Comparison of ENCODE assay signal across 10 cellular contexts in the genomic region with DNA sequence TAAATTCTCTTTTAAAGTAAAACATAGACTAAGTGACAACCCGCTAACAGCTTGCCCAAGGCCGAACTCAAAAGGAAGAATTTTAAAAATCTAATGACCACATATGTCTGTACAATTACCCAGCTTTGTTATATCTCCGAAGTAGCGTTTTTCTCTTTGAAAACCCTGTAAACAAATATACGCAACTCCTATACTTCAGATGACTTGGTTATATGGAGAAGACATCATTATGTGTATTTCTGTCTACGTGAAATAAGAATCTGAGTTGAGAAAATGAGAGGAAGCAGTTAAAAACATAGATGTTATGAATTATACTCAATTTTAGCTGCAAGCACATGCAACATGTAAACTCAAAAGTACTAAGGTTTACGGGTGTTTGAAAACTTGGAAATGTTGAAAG. TPM values are rescaled to one million over a fixed set of nuclear protein-coding genes. Genes with fewer than 3 reads are reported as not detected.
DNase-seq lines count a peak whose midpoint lies in the region; ATAC-seq, FAIRE-seq and TF ChIP-seq lines count a peak whose summit lies in the region.
"Had no signal": no experiment of that assay in that cellular context is flagged by ENCODE, and none has a peak within 500 bp of the region (broad histone marks: within the 10 kb centered on the region; RNA-seq: fewer than 3 reads in every experiment).

No MANE protein-coding gene starts in this region.

- no peak overlapping the region for H3K14ac ChIP-seq in H1 (ENCODE audit: insufficient read length)

- H3K18ac ChIP-seq in H1 (ENCODE audit: extremely low read depth, low read length): no peak overlapping the region

- no peaks in the 10 kb centered on the region for H3K9me3 ChIP-seq in H1 (ENCODE audit: insufficient read depth in 2 of 2, low read depth in 1 of 2, low read length in 1 of 2)
- no peaks in the 10 kb centered on the region for H3K9me3 ChIP-seq in naive thymus-derived CD4-positive, alpha-beta T cell (ENCODE audit: control insufficient read depth in 2 of 3, low read length in 3 of 3)

- peak overlapping the region; percentile 83 for H3K4me3 Mint-ChIP-seq in natural killer cell
- H3K4me3 Mint-ChIP-seq in natural killer cell treated with Interleukin-12 subunit alpha and Interleukin-12 subunit beta and Interleukin-15 and Interleukin-18, amount 100 ng/mL, for 72 hours: no peak overlapping the region
- H3K4me3 Mint-ChIP-seq in naive thymus-derived CD4-positive, alpha-beta T cell: peak overlapping the region in 7 of 10 donors; percentile 15 to 85 (median 67)

- peak overlapping the region; percentile 65 to 80 for H3K4me2 ChIP-seq in H1 (ENCODE audit: insufficient read depth in 1 of 2, low read depth in 2 of 2, low read length in 2 of 2)

- peaks cover 9 to 19% of the 10 kb centered on the region in 2 donors for H3K4me1 Mint-ChIP-seq in natural killer cell
- peaks cover 3 to 4% of the 10 kb centered on the region in 2 donors for H3K4me1 Mint-ChIP-seq in natural killer cell treated with Interleukin-12 subunit alpha and Interleukin-12 subunit beta and Interleukin-15 and Interleukin-18, amount 100 ng/mL, for 72 hours (ENCODE audit: low read depth in 2 of 2)
- peaks cover 0 to 33% (median 24%) of the 10 kb centered on the region in 7 donors for H3K4me1 Mint-ChIP-seq in naive thymus-derived CD4-positive, alpha-beta T cell

- H3K23me2 ChIP-seq in H1 (ENCODE audit: low read depth, low read length): no peaks in the 10 kb centered on the region; the same call in 1 of the 2 replicates

- TF ChIP-seq RAD21 in H1 (IDR thresholded peaks at IDR 0.05 in 1 of 2, conservative IDR thresholded peaks at IDR 0.05 in 1 of 2; ENCODE audit: low read depth in 2 of 2, low read length in 2 of 2): no peak

- peaks cover 23 to 46% of the 10 kb centered on the region in 2 donors for H3K27me3 Mint-ChIP-seq in natural killer cell (ENCODE audit: low read depth in 2 of 2)
- H3K27me3 Mint-ChIP-seq in natural killer cell treated with Interleukin-12 subunit alpha and Interleukin-12 subunit beta and Interleukin-15 and Interleukin-18, amount 100 ng/mL, for 72 hours: peaks cover 19 to 34% of the 10 kb centered on the region in 2 donors
- peaks cover 27 to 53% (median 37%) of the 10 kb centered on the region in 5 donors for H3K27me3 Mint-ChIP-seq in naive thymus-derived CD4-positive, alpha-beta T cell

- H3K56ac ChIP-seq in H1 (replicated peaks; ENCODE audit: insufficient read length, low read depth, low read length): no peak overlapping the region

- H2BK20ac ChIP-seq in H1 (ENCODE audit: low read length): no peak overlapping the region

- CTCF ChIA-PET in H1 (lab: Charles Lee; ENCODE audit: partially characterized antibody): interaction anchor here (1.0 to 2.4 kb wide), 2 partner anchors 16 to 687 kb away, joined by 3 to 6 read pairs; no protein-coding TSS in a partner anchor
- CTCF ChIA-PET in naive thymus-derived CD4-positive, alpha-beta T cell (lab: Charles Lee): no interaction called here

- no peaks in the 10 kb centered on the region for H3K9me3 Mint-ChIP-seq in natural killer cell
- H3K9me3 Mint-ChIP-seq in natural killer cell treated with Interleukin-12 subunit alpha and Interleukin-12 subunit beta and Interleukin-15 and Interleukin-18, amount 100 ng/mL, for 72 hours: no peaks in the 10 kb centered on the region
- peaks cover 0 to 4% (median 0%) of the 10 kb centered on the region in 11 donors for H3K9me3 Mint-ChIP-seq in naive thymus-derived CD4-positive, alpha-beta T cell

- H2AK5ac ChIP-seq in H1 (ENCODE audit: low read depth, low read length): no peak overlapping the region

- H3K9ac ChIP-seq in H1 (replicated peaks in 1 of 4; ENCODE audit: extremely low read depth in 1 of 4, low read depth in 3 of 4, low read length in 3 of 4): peak overlapping the region in 1 of 4 experiments; percentile 84; a peak in 2 of 7 replicates

- ATAC-seq in natural killer cell: no peak
- no peak for ATAC-seq in natural killer cell treated with Interleukin-12 subunit alpha and Interleukin-12 subunit beta and Interleukin-15 and Interleukin-18, amount 100 ng/mL, for 72 hours
- no peak for ATAC-seq in naive thymus-derived CD4-positive, alpha-beta T cell
- no peak for ATAC-seq in GM21423 (IDR thresholded peaks at IDR 0.05; ENCODE audit: unreplicated experiment)
- ATAC-seq in HG02981 (IDR thresholded peaks at IDR 0.05; ENCODE audit: unreplicated experiment): no peak

- H3K27me3 ChIP-seq in H1 (replicated peaks in 1 of 4; ENCODE audit: control insufficient read depth in 3 of 4, extremely low read depth in 1 of 4, insufficient read depth in 3 of 4, low read length in 3 of 4): no peaks in the 10 kb centered on the region
- H3K27me3 ChIP-seq in naive thymus-derived CD4-positive, alpha-beta T cell (ENCODE audit: control insufficient read depth in 2 of 2, insufficient read depth in 2 of 2, low read length in 2 of 2): no peaks in the 10 kb centered on the region

- intact Hi-C loops in natural killer cell (cut with micrococcal nuclease): no loop called here
- intact Hi-C loops in naive thymus-derived CD4-positive, alpha-beta T cell (cut with micrococcal nuclease): no loop called here

- no peak overlapping the region for H4K91ac ChIP-seq in H1 (replicated peaks; ENCODE audit: insufficient read length, low read length)

- POLR2A ChIA-PET in H1 (lab: Charles Lee; ENCODE audit: partially characterized antibody): interaction anchor here (0.9 to 1.9 kb wide), 4 partner anchors 9 to 19 kb away, joined by 3 to 7 read pairs (median 4); no protein-coding TSS in a partner anchor
- POLR2A ChIA-PET in naive thymus-derived CD4-positive, alpha-beta T cell (lab: Charles Lee): interaction anchor here (0.6 kb wide), 1 partner anchor 12 kb away, joined by 3 read pairs; no protein-coding TSS in a partner anchor

- WGBS in H1 (ENCODE audit: extremely low coverage in 1 of 2, insufficient coverage in 1 of 2, insufficient read length in 1 of 2, insufficient replicate concordance in 2 of 2, low coverage in 1 of 2, low lambda C conversion rate in 2 of 2, missing lambda C conversion rate in 1 of 2), 2 experiments: 2% methylated on average over 7 of the region's 7 CpGs; no CpG with 5 or more reads in 1 of the 2 experiments

- H3K79me2 ChIP-seq in H1 (ENCODE audit: control insufficient read depth in 1 of 2, insufficient read depth in 2 of 2, low read length in 2 of 2): peaks cover 18 to 62% of the 10 kb centered on the region in 2 experiments; a peak in 3 of 4 replicates

- H2BK120ac ChIP-seq in H1 (replicated peaks; ENCODE audit: low read depth, low read length): no peak overlapping the region

- DNase-seq in natural killer cell: no peak
- DNase-seq in natural killer cell treated with Interleukin-12 subunit alpha and Interleukin-12 subunit beta and Interleukin-15 and Interleukin-18, amount 100 ng/mL, for 72 hours (ENCODE audit: low spot score): no peak
- DNase-seq in H1 (ENCODE audit: low read depth in 1 of 2, low spot score in 2 of 2): no peak
- no peak for DNase-seq in naive thymus-derived CD4-positive, alpha-beta T cell
- no peak for DNase-seq in activated naive CD4-positive, alpha-beta T cell treated with anti-CD3 and anti-CD28 coated beads, Interleukin-2, amount 50 U/mL, for 16 hours
- DNase-seq in Kasumi-1 (lab: John Stamatoyannopoulos, UW): no peak
- DNase-seq: activated CD8-positive, alpha-beta memory T cell treated with anti-CD3 and anti-CD28 coated beads, Interleukin-2, amount 50 U/mL, for 48 hours; NCI-H2227 treated with DMSO at 0.1 percent for 48 hours had no signal

- H3K27ac Mint-ChIP-seq in natural killer cell: no peak overlapping the region
- no peak overlapping the region for H3K27ac Mint-ChIP-seq in natural killer cell treated with Interleukin-12 subunit alpha and Interleukin-12 subunit beta and Interleukin-15 and Interleukin-18, amount 100 ng/mL, for 72 hours
- H3K27ac Mint-ChIP-seq in naive thymus-derived CD4-positive, alpha-beta T cell: no peak overlapping the region

- H3K36me3 Mint-ChIP-seq in natural killer cell: no peaks in the 10 kb centered on the region
- no peaks in the 10 kb centered on the region for H3K36me3 Mint-ChIP-seq in natural killer cell treated with Interleukin-12 subunit alpha and Interleukin-12 subunit beta and Interleukin-15 and Interleukin-18, amount 100 ng/mL, for 72 hours
- H3K36me3 Mint-ChIP-seq in naive thymus-derived CD4-positive, alpha-beta T cell: no peaks in the 10 kb centered on the region

- no peak for TF ChIP-seq POLR2A in H1 (IDR thresholded peaks at IDR 0.05; ENCODE audit: control extremely low read depth in 1 of 2, low read depth in 2 of 2, low read length in 2 of 2)

- no peak overlapping the region for H3K27ac ChIP-seq in H1 (ENCODE audit: low read depth, low read length)
- H3K27ac ChIP-seq in naive thymus-derived CD4-positive, alpha-beta T cell (ENCODE audit: low read depth, low read length): no peak overlapping the region

- no peak overlapping the region for H4K8ac ChIP-seq in H1 (ENCODE audit: extremely low read depth, insufficient read depth, low read length)

- H3K23ac ChIP-seq in H1 (ENCODE audit: insufficient read length): no peak overlapping the region

- TF ChIP-seq EP300 in H1 (IDR thresholded peaks at IDR 0.05; ENCODE audit: borderline replicate concordance in 1 of 2, low read depth in 2 of 2, low read length in 2 of 2): no peak

- no peak overlapping the region for H2BK12ac ChIP-seq in H1 (ENCODE audit: low read depth, low read length)

- no peak overlapping the region for H2BK5ac ChIP-seq in H1 (ENCODE audit: low read depth, low read length)

- peak overlapping the region; percentile 83 to 95 (median 90) for H3K4me3 ChIP-seq in H1 (ENCODE audit: extremely low read depth in 1 of 4, insufficient read depth in 2 of 4, low read depth in 3 of 4, low read length in 4 of 4)
- no peak overlapping the region for H3K4me3 ChIP-seq in naive thymus-derived CD4-positive, alpha-beta T cell (ENCODE audit: low read length)

- H2BK15ac ChIP-seq in H1 (ENCODE audit: low read length): no peak overlapping the region

- H4K5ac ChIP-seq in H1 (ENCODE audit: insufficient read length, low read depth, low read length): peak overlapping the region; percentile 71

- H4K20me1 ChIP-seq in H1 (replicated peaks in 1 of 2; ENCODE audit: control insufficient read depth in 1 of 2, insufficient read depth in 2 of 2, low read length in 2 of 2): peaks cover 2 to 24% of the 10 kb centered on the region in 2 experiments

- no peak for FAIRE-seq in H1 (lab: Jason Lieb, UNC)

- no peak overlapping the region for H3K4ac ChIP-seq in H1 (replicated peaks; ENCODE audit: insufficient read length, low read depth, low read length)

- H2AFZ ChIP-seq in H1 (ENCODE audit: low read length): no peak overlapping the region

- H3K4me1 ChIP-seq in H1 (replicated peaks in 1 of 4; ENCODE audit: control insufficient read depth in 3 of 4, insufficient read depth in 4 of 4, low read length in 3 of 4): peaks cover 0 to 14% (median 5%) of the 10 kb centered on the region in 4 experiments; a peak in 3 of 7 replicates
- H3K4me1 ChIP-seq in naive thymus-derived CD4-positive, alpha-beta T cell (ENCODE audit: control insufficient read depth in 2 of 2, insufficient read depth in 2 of 2, low read length in 2 of 2): no peaks in the 10 kb centered on the region

- H3K79me1 ChIP-seq in H1 (ENCODE audit: low read depth, low read length): no peaks in the 10 kb centered on the region

- H3K36me3 ChIP-seq in H1 (ENCODE audit: control insufficient read depth in 2 of 4, insufficient read depth in 4 of 4, low read length in 3 of 4): peaks cover 0 to 8% (median 1%) of the 10 kb centered on the region in 4 experiments; a peak in 1 of 8 replicates
- H3K36me3 ChIP-seq in naive thymus-derived CD4-positive, alpha-beta T cell (ENCODE audit: control insufficient read depth in 2 of 3, insufficient read depth in 3 of 3, low read length in 3 of 3): no peaks in the 10 kb centered on the region

- TF ChIP-seq CTCF in natural killer cell (IDR thresholded peaks at IDR 0.05): no peak
- no peak for TF ChIP-seq CTCF in H1 (IDR thresholded peaks at IDR 0.05; ENCODE audit: control extremely low read depth in 1 of 3, insufficient read depth in 1 of 3, low read depth in 1 of 3, low read length in 3 of 3)

RNA-seq across cellular contexts. Expression of a gene that starts 2.0 kb away (rescaled TPM):
- total RNA-seq in natural killer cell: 1 to 10 TPM in 2 of 3 donors, under 1 TPM in 1; 0.54 to 3.5 (median 1.4) TPM
- total RNA-seq in natural killer cell treated with Interleukin-12 subunit alpha and Interleukin-12 subunit beta and Interleukin-15 and Interleukin-18, amount 100 ng/mL, for 72 hours: under 1 TPM in 1 of 2 donors, not detected in 1; 0.53 TPM
- 118 and 124 TPM in 2 replicates for total RNA-seq in H1 (2021; fragmentation: NEBNext Ultra II Directional; extraction: Animal tissue kit (Norgen Biotek cat#: 25700))
- polyA plus RNA-seq in H1 (2011; rRNA removed): 80.1 and 87.4 TPM in 2 replicates
- 74.1 TPM for polyA plus RNA-seq in H1 (2011; cell fraction: cytosol; rRNA removed)
- 95.6 TPM for polyA plus RNA-seq in H1 (2011; cell fraction: nucleus; rRNA removed)
- 77.4 to 111 TPM (median 91.6 TPM) in 4 replicates for polyA plus RNA-seq in H1 (2012, experiment 1 of 2)
- 28.4 TPM for polyA plus RNA-seq in H1 (2012, experiment 2 of 2)
- polyA plus RNA-seq in H1 (2013, experiment 1 of 2): 54.3 TPM
- 50.2 TPM for polyA plus RNA-seq in H1 (2013, experiment 2 of 2)
- 219 and 238 TPM in 2 replicates for polyA minus RNA-seq in H1 (2011; rRNA and poly(A)+ RNA removed)
- 79.4 TPM for polyA minus RNA-seq in H1 (2011; cell fraction: cytosol; rRNA and poly(A)+ RNA removed)
- 225 TPM for polyA minus RNA-seq in H1 (2011; cell fraction: nucleus; rRNA and poly(A)+ RNA removed)
- 1 to 10 TPM in 4 of 5 experiments, under 1 TPM in 1; 0.02 to 2.9 (median 2.1) TPM for total RNA-seq in naive thymus-derived CD4-positive, alpha-beta T cell
- under 1 TPM in 1 of 2 donors, not detected in 1; 0.70 TPM for polyA plus RNA-seq in naive thymus-derived CD4-positive, alpha-beta T cell

Comparison
In these comparisons a context has a peak if more than half of its experiments do, and no peak if none do; other contexts are left out.
1. RNA of a gene that starts 2.0 kb away (total RNA-seq): 118 to 124 TPM in H1; 0.02 to 2.9 TPM in naive thymus-derived CD4-positive, alpha-beta T cell, 0.54 to 3.5 TPM in natural killer cell and 0.53 TPM in natural killer cell treated with Interleukin-12 subunit alpha and Interleukin-12 subunit beta and Interleukin-15 and Interleukin-18, amount 100 ng/mL, for 72 hours; every median in the first group is over 10 times any median in the second.